Comparison of ENCODE assay signal across 8 cellular contexts in genomic region chr5:139513434-139513833, GRCh38. TPM values are rescaled to one million over a fixed set of nuclear protein-coding genes. Genes with fewer than 3 reads are reported as not detected.
DNase-seq lines count a peak whose midpoint lies in the region; ATAC-seq and TF ChIP-seq lines count a peak whose summit lies in the region.
"Not testable (repeated sequence)": the region's sequence is repeated elsewhere in the genome, so short reads cannot be mapped to it uniquely, and the experiment has no call there.

No MANE protein-coding gene starts in this region.

- not testable (repeated sequence) for H3K27ac Mint-ChIP-seq in endodermal cell, memory B cell

- H3K4me1 Mint-ChIP-seq in endodermal cell (peaks cover 15% of the 10 kb centered on the region), memory B cell (peaks cover 13% of the 10 kb centered on the region)

- not testable (repeated sequence) for H3K36me3 ChIP-seq in MG63; endodermal cell (ENCODE audit: control insufficient read depth, insufficient read depth, low read length)

- DNase-seq in CMK (ENCODE audit: low read depth) (peak; percentile 69), MG63 (peak; percentile 87), RPMI7951 (ENCODE audit: low read depth) (peak; percentile 78), activated T-cell treated with anti-CD3 and anti-CD28 coated beads for 48 hours (ENCODE audit: low read depth) (peak; percentile 67), endodermal cell (peak; percentile 95), memory B cell (ENCODE audit: low spot score in 2 of 2) (peak; percentile 28 to 46)
- peak; percentile 58 for DNase-seq in stimulated activated CD8-positive, alpha-beta memory T cell treated with anti-CD3 and anti-CD28 coated beads, Interleukin-12 subunit alpha, Interleukin-12 subunit beta, amount 100 ng/mL, for 1 hour (ENCODE audit: low read depth)

- not testable (repeated sequence) for H3K4me1 ChIP-seq in endodermal cell (ENCODE audit: control insufficient read depth, insufficient read depth, low read length)

- peak; percentile 88 for TF ChIP-seq CTCF in endodermal cell (conservative IDR thresholded peaks at IDR 0.05)

- not testable (repeated sequence) for H3K36me3 Mint-ChIP-seq in endodermal cell (ENCODE audit: low read depth); memory B cell

- H3K9me3 Mint-ChIP-seq in endodermal cell, memory B cell: not testable (repeated sequence)

- not testable (repeated sequence) for H3K27ac ChIP-seq in endodermal cell (ENCODE audit: low read depth, low read length)

- not testable (repeated sequence) for H3K27me3 Mint-ChIP-seq in endodermal cell (ENCODE audit: insufficient read depth); memory B cell

- H3K4me3 ChIP-seq in MG63; endodermal cell (ENCODE audit: low read length): not testable (repeated sequence)

- ATAC-seq in GM21723 (IDR thresholded peaks at IDR 0.05; ENCODE audit: unreplicated experiment): peak; percentile 70
- ATAC-seq in memory B cell (ENCODE audit: low read depth): peak; percentile 36

- H3K9ac ChIP-seq in endodermal cell (ENCODE audit: extremely low read depth, low read length, poor library complexity, severe bottlenecking): not testable (repeated sequence)

- H3K27me3 ChIP-seq in MG63; endodermal cell (ENCODE audit: control insufficient read depth, insufficient read depth, low read length, poor library complexity, severe bottlenecking): not testable (repeated sequence)

- WGBS in endodermal cell (ENCODE audit: insufficient coverage in 1 of 2, insufficient read length in 1 of 2), 2 experiments: 84 to 87% methylated on average over 3 to 5 of the region's 5 CpGs

- H3K9me3 ChIP-seq in MG63; endodermal cell (ENCODE audit: control insufficient read depth, low read length): not testable (repeated sequence)

- H3K4me3 Mint-ChIP-seq in endodermal cell, memory B cell: not testable (repeated sequence)

RNA-seq across cellular contexts. Expression of gene STING1, which starts 30.9 kb away (rescaled TPM):
- total RNA-seq in MG63 (2014; rRNA removed; shearing (Covaris generic); ENCODE audit: low replicate concordance): 45.6 and 54.5 TPM in 2 replicates
- total RNA-seq in RPMI7951 (2014; rRNA removed; shearing (Covaris generic)): 9.7 and 10.4 TPM in 2 replicates
- under 1 TPM in 1 of 2 donors, not detected in 1; 0.20 TPM for total RNA-seq in endodermal cell
- 0.43 TPM for polyA plus RNA-seq in endodermal cell (2013, experiment 1 of 2)
- 0.91 TPM for polyA plus RNA-seq in endodermal cell (2013, experiment 2 of 2)

RNA-seq across cellular contexts. Expression of gene SMIM33, which starts 42.6 kb away (rescaled TPM):
- total RNA-seq in MG63 (2014; rRNA removed; shearing (Covaris generic); ENCODE audit: low replicate concordance): not detected in 2 replicates
- not detected in 2 replicates for total RNA-seq in RPMI7951 (2014; rRNA removed; shearing (Covaris generic))
- total RNA-seq in endodermal cell: not detected
- polyA plus RNA-seq in endodermal cell (2013, experiment 1 of 2): not detected
- polyA plus RNA-seq in endodermal cell (2013, experiment 2 of 2): not detected

RNA-seq across cellular contexts. Expression of gene UBE2D2, which starts 47.7 kb away (rescaled TPM):
- 104 and 187 TPM in 2 replicates for total RNA-seq in MG63 (2014; rRNA removed; shearing (Covaris generic); ENCODE audit: low replicate concordance)
- 75.7 and 83.7 TPM in 2 replicates for total RNA-seq in RPMI7951 (2014; rRNA removed; shearing (Covaris generic))
- 100 to 1,000 TPM; 172 to 202 TPM for total RNA-seq in endodermal cell
- 211 TPM for polyA plus RNA-seq in endodermal cell (2013, experiment 1 of 2)
- 191 TPM for polyA plus RNA-seq in endodermal cell (2013, experiment 2 of 2)

RNA-seq across cellular contexts. Expression of gene ECSCR, which starts 50.9 kb away (rescaled TPM):
- total RNA-seq in MG63 (2014; rRNA removed; shearing (Covaris generic); ENCODE audit: low replicate concordance): 0.63 and 0.74 TPM in 2 replicates
- total RNA-seq in RPMI7951 (2014; rRNA removed; shearing (Covaris generic)): 0.29 and 0.60 TPM in 2 replicates
- under 1 TPM in 1 of 2 donors, not detected in 1; 0.62 TPM for total RNA-seq in endodermal cell
- 1.0 TPM for polyA plus RNA-seq in endodermal cell (2013, experiment 1 of 2)
- 0.46 TPM for polyA plus RNA-seq in endodermal cell (2013, experiment 2 of 2)

Comparison
In these comparisons a context has a peak if more than half of its experiments do, and no peak if none do; other contexts are left out.
1. DNase-seq: peak in every context shown above with its lines; median percentile 95 in endodermal cell; 87 in MG63; 78 in RPMI7951; 69 in CMK; 67 in activated T-cell treated with anti-CD3 and anti-CD28 coated beads for 48 hours; 58 in stimulated activated CD8-positive, alpha-beta memory T cell treated with anti-CD3 and anti-CD28 coated beads, Interleukin-12 subunit alpha, Interleukin-12 subunit beta, amount 100 ng/mL, for 1 hour; 37 in memory B cell.